In the genomic region with DNA sequence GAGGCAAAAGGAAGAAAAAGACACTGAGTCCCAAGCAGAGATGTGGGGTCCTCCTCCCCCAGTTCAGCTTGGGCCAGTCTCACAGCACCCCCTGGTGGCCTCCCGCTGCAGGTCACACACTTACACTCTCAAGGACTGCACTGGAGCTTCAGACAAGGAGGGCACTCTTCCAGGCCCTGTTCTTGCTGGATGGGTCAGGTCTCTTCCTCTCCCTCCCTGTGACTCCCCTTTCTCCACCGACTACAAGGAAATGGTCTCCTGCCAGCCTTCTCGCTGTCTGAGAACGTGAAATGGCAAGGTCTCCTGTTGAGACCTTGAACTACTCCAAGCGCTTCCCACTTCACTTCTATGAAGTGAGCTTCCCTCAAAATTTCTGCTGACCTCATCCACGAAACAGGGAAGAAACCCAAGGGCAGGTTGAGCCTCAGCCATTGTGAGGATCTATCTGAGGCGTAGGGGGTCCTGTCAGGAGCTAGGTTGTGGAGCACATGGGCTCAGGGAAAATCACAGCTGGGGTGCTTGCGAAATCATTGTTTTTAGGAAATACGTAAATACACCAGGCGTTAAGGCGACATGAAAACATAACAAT, we compare ENCODE assay signal across 8 cellular contexts. TPM values are rescaled to one million over a fixed set of nuclear protein-coding genes. Genes with fewer than 3 reads are reported as not detected.
A peak's percentile ranks its signal among the peaks of the same experiment; 100 is the strongest.
DNase-seq lines count a peak whose midpoint lies in the region; ATAC-seq and TF ChIP-seq lines count a peak whose summit lies in the region.

No MANE protein-coding gene starts in this region.

- peak; percentile 27 for DNase-seq in NCI-H2171 treated with DMSO at 0.1 percent for 48 hours (lab: John Stamatoyannopoulos, UW)
- no peak for DNase-seq in NCI-H2171 (lab: John Stamatoyannopoulos, UW)
- DNase-seq in NCI-H345 (lab: John Stamatoyannopoulos, UW): peak; percentile 58
- peak; percentile 69 to 71 for DNase-seq in activated CD4-positive, alpha-beta T cell treated with anti-CD3 and anti-CD28 coated beads, Interleukin-2, amount 50 U/mL, for 48 hours
- DNase-seq in effector CD4-positive, alpha-beta T cell: peak; percentile 28
- DNase-seq in mesothelial cell of epicardium (ENCODE audit: low spot score in 2 of 2, unreplicated experiment in 2 of 2): peak; percentile 53 to 86
- DNase-seq in stimulated activated CD8-positive, alpha-beta memory T cell treated with anti-CD3 and anti-CD28 coated beads, Interleukin-2, amount 100 ng/mL, for 48 hours (ENCODE audit: low read depth in 2 of 2): peak; percentile 30 to 63

- peaks cover 2% of the 10 kb centered on the region for H3K36me3 Mint-ChIP-seq in mesothelial cell of epicardium

- H3K27me3 Mint-ChIP-seq in mesothelial cell of epicardium (ENCODE audit: low read depth): peaks cover 3% of the 10 kb centered on the region

- peaks cover 10% of the 10 kb centered on the region for H3K4me1 Mint-ChIP-seq in mesothelial cell of epicardium

- H3K4me3 Mint-ChIP-seq in mesothelial cell of epicardium: no peak overlapping the region

- TF ChIP-seq CTCF in mesothelial cell of epicardium (IDR thresholded peaks at IDR 0.05; ENCODE audit: unreplicated experiment): peak; percentile 88

- H3K9me3 Mint-ChIP-seq in mesothelial cell of epicardium: peaks cover 4% of the 10 kb centered on the region

- ATAC-seq in HG02981 (IDR thresholded peaks at IDR 0.05; ENCODE audit: unreplicated experiment): no peak

- H3K27ac Mint-ChIP-seq in mesothelial cell of epicardium: no peak overlapping the region

RNA-seq across cellular contexts. Expression of a gene that starts 11.2 kb away (rescaled TPM):
- not detected in 3 replicates for total RNA-seq in mesothelial cell of epicardium

RNA-seq across cellular contexts. Expression of a gene that starts 40.8 kb away (rescaled TPM):
- total RNA-seq in mesothelial cell of epicardium: 0.31 to 0.68 TPM (median 0.65 TPM) in 3 replicates
